Comparison of ENCODE assay signal across 25 cellular contexts in genomic region chr3:108051005-108051404, GRCh38. TPM values are rescaled to one million over a fixed set of nuclear protein-coding genes. Genes with fewer than 3 reads are reported as not detected.
DNase-seq lines count a peak whose midpoint lies in the region; ATAC-seq and TF ChIP-seq lines count a peak whose summit lies in the region.
"Had no signal": no experiment of that assay in that cellular context is flagged by ENCODE, and none has a peak within 500 bp of the region (broad histone marks: within the 10 kb centered on the region; RNA-seq: fewer than 3 reads in every experiment).

No MANE protein-coding gene starts in this region.

- intact Hi-C loops in CD4-positive, alpha-beta T cell (cut with DNase I, micrococcal nuclease) = loop anchor here (5.0 to 10.0 kb wide), 2 partner anchors 36 to 354 kb away; no protein-coding TSS in a partner anchor
- intact Hi-C loops in CD4-positive, alpha-beta memory T cell (cut with micrococcal nuclease) = loop anchor here (10.0 kb wide), 2 partner anchors 274 to 424 kb away; no protein-coding TSS in a partner anchor

- no peaks in the 10 kb centered on the region for H3K9me3 ChIP-seq in CD4-positive, alpha-beta T cell (ENCODE audit: control insufficient read depth, low read length)
- H3K9me3 ChIP-seq in adipocyte (ENCODE audit: control insufficient read depth, low read length) (no peaks in the 10 kb centered on the region), mesenchymal stem cell (ENCODE audit: control insufficient read depth, low read length) (no peaks in the 10 kb centered on the region)
- no peaks in the 10 kb centered on the region for H3K9me3 ChIP-seq in CD4-positive, alpha-beta memory T cell (ENCODE audit: control insufficient read depth in 1 of 2, low read length in 2 of 2)
- H3K9me3 ChIP-seq: A549, Peyer's patch, sigmoid colon had no signal

- CTCF ChIA-PET in CD4-positive, alpha-beta T cell (lab: Charles Lee) = no interaction called here
- CTCF ChIA-PET in CD4-positive, alpha-beta memory T cell (lab: Charles Lee; ENCODE audit: partially characterized antibody) = interaction anchor here (1.1 to 3.4 kb wide), 3 partner anchors 8 to 123 kb away, joined by 3 to 20 read pairs (median 3); no protein-coding TSS in a partner anchor

- no peak overlapping the region for H3K14ac ChIP-seq in mesenchymal stem cell (ENCODE audit: low read length in 2 of 2)

- POLR2A ChIA-PET in CD4-positive, alpha-beta T cell (lab: Charles Lee) = no interaction called here
- POLR2A ChIA-PET in CD4-positive, alpha-beta memory T cell (lab: Charles Lee; ENCODE audit: partially characterized antibody) = interaction anchor here (1.3 kb wide), 1 partner anchor 37 kb away, joined by 3 read pairs; no protein-coding TSS in a partner anchor

- no peak for ATAC-seq in CD4-positive, alpha-beta T cell (ENCODE audit: poor library complexity)
- ATAC-seq: A549; activated T-cell treated with anti-CD3 and anti-CD28 coated beads, Interleukin-2, amount 50 U/mL, for 4 hours had no signal

- H3K4me2 ChIP-seq in mesenchymal stem cell (ENCODE audit: low read length, poor library complexity, severe bottlenecking) = no peak overlapping the region
- H3K4me2 ChIP-seq: A549 had no signal

- H2BK5ac ChIP-seq in mesenchymal stem cell (ENCODE audit: low read depth, low read length, poor library complexity, severe bottlenecking) = no peak overlapping the region

- H2BK120ac ChIP-seq in mesenchymal stem cell (ENCODE audit: low read depth, low read length) = no peak overlapping the region

- H3K9me3 Mint-ChIP-seq in CD4-positive, alpha-beta T cell = no peaks in the 10 kb centered on the region
- H3K9me3 Mint-ChIP-seq in CD4-positive, alpha-beta memory T cell = no peaks in the 10 kb centered on the region
- H3K9me3 Mint-ChIP-seq: activated CD4-positive, alpha-beta T cell treated with anti-CD3 and anti-CD28 coated beads, Interleukin-2, amount 10 ng/mL, durations not matched to agents 24 days and 14 days; activated T-cell treated with anti-CD3 and anti-CD28 coated beads, Interleukin-2, amount 50 U/mL, for 4 hours; dendritic cell treated with granulocyte-macrophage colony-stimulating factor and Interleukin-4, amounts not matched to agents 40 ng/mL and 50 ng/mL, for 4 days; T-helper 2 cell treated with Interferon-gamma antibody and Interleukin-4, amounts not matched to agents 5 μg/mL and 100 μg/mL, for 36 hours; type B pancreatic cell had no signal

- no peak overlapping the region for H3K4me3 Mint-ChIP-seq in CD4-positive, alpha-beta T cell
- no peak overlapping the region for H3K4me3 Mint-ChIP-seq in CD4-positive, alpha-beta memory T cell
- H3K4me3 Mint-ChIP-seq: activated CD4-positive, alpha-beta T cell treated with anti-CD3 and anti-CD28 coated beads, Interleukin-2, amount 10 ng/mL, durations not matched to agents 24 days and 14 days; activated T-cell treated with anti-CD3 and anti-CD28 coated beads, Interleukin-2, amount 50 U/mL, for 4 hours; dendritic cell treated with granulocyte-macrophage colony-stimulating factor and Interleukin-4, amounts not matched to agents 40 ng/mL and 50 ng/mL, for 4 days; T-helper 2 cell treated with Interferon-gamma antibody and Interleukin-4, amounts not matched to agents 5 μg/mL and 100 μg/mL, for 36 hours; type B pancreatic cell had no signal

- H3K27me3 ChIP-seq in CD4-positive, alpha-beta T cell (ENCODE audit: control insufficient read depth, insufficient read depth, low read length) = no peaks in the 10 kb centered on the region
- no peaks in the 10 kb centered on the region for H3K27me3 ChIP-seq in adipocyte (replicated peaks; ENCODE audit: control insufficient read depth, insufficient read depth, low read length)
- no peaks in the 10 kb centered on the region for H3K27me3 ChIP-seq in mesenchymal stem cell (ENCODE audit: control insufficient read depth in 1 of 2, insufficient read depth in 1 of 2, low read length in 2 of 2)
- no peaks in the 10 kb centered on the region for H3K27me3 ChIP-seq in CD4-positive, alpha-beta memory T cell (ENCODE audit: insufficient read depth, low read length)
- H3K27me3 ChIP-seq: Peyer's patch, sigmoid colon had no signal

- no peak overlapping the region for H4K8ac ChIP-seq in mesenchymal stem cell (ENCODE audit: low read length)

- WGBS in mesenchymal stem cell = 46% methylated on average over 3 of the region's 3 CpGs

- H2AFZ ChIP-seq in mesenchymal stem cell (ENCODE audit: low read depth, low read length) = no peak overlapping the region
- H2AFZ ChIP-seq: GM23248 had no signal

- no peak overlapping the region for H3K18ac ChIP-seq in mesenchymal stem cell (ENCODE audit: low read depth in 1 of 2, low read length in 2 of 2)

- DNase-seq in CD4-positive, alpha-beta T cell = no peak
- peak; percentile 25 for DNase-seq in HT1080 (ENCODE audit: low read depth)
- DNase-seq in adipocyte (ENCODE audit: low read depth) = peak; percentile 45
- DNase-seq in mesenchymal stem cell = peak; percentile 45
- DNase-seq in RKO (ENCODE audit: low spot score) = no peak
- DNase-seq in NCI-H146 treated with DMSO at 0.1 percent for 48 hours (lab: John Stamatoyannopoulos, UW; ENCODE audit: unreplicated experiment) = no peak
- no peak for DNase-seq in CD4-positive, alpha-beta memory T cell
- no peak for DNase-seq in NCI-H69 (lab: John Stamatoyannopoulos, UW)
- DNase-seq: activated CD4-positive, alpha-beta T cell treated with anti-CD3 and anti-CD28 coated beads, Interleukin-2, amount 10 ng/mL, durations not matched to agents 24 days and 14 days; activated T-cell treated with anti-CD3 and anti-CD28 coated beads, Interleukin-2, amount 50 U/mL, for 4 hours; Calu3; GM23248; KG1; kidney; NCI-H1417 treated with DMSO at 0.1 percent for 48 hours; NCI-H510A; Peyer's patch; sigmoid colon; stimulated activated CD8-positive, alpha-beta memory T cell treated with anti-CD3 and anti-CD28 coated beads, Interleukin-4, amount 100 ng/mL, for 48 hours had no signal

- H3K79me1 ChIP-seq in mesenchymal stem cell (replicated peaks; ENCODE audit: low read length, poor library complexity, severe bottlenecking) = peaks cover 3% of the 10 kb centered on the region

- peaks cover 95% of the 10 kb centered on the region for H3K36me3 Mint-ChIP-seq in CD4-positive, alpha-beta T cell (ENCODE audit: low read depth)
- peaks cover 53 to 70% of the 10 kb centered on the region in 2 donors for H3K36me3 Mint-ChIP-seq in CD4-positive, alpha-beta memory T cell

- H3K27ac Mint-ChIP-seq in CD4-positive, alpha-beta T cell = peak overlapping the region; percentile 49
- H3K27ac Mint-ChIP-seq in CD4-positive, alpha-beta memory T cell = peak overlapping the region in 2 of 7 donors; percentile 31 to 47
- H3K27ac Mint-ChIP-seq: activated CD4-positive, alpha-beta T cell treated with anti-CD3 and anti-CD28 coated beads, Interleukin-2, amount 10 ng/mL, durations not matched to agents 24 days and 14 days; dendritic cell treated with granulocyte-macrophage colony-stimulating factor and Interleukin-4, amounts not matched to agents 40 ng/mL and 50 ng/mL, for 4 days; progenitor cell of endocrine pancreas; T-helper 2 cell treated with Interferon-gamma antibody and Interleukin-4, amounts not matched to agents 5 μg/mL and 100 μg/mL, for 36 hours; type B pancreatic cell had no signal

- H2BK15ac ChIP-seq in mesenchymal stem cell (ENCODE audit: low read depth, poor library complexity, severe bottlenecking) = no peak overlapping the region

- H2AK5ac ChIP-seq in mesenchymal stem cell (ENCODE audit: low read length, severe bottlenecking) = no peak overlapping the region

- H3K4me1 Mint-ChIP-seq in CD4-positive, alpha-beta T cell (ENCODE audit: low read depth) = peaks cover 58% of the 10 kb centered on the region
- peaks cover 31 to 42% (median 36%) of the 10 kb centered on the region in 4 donors for H3K4me1 Mint-ChIP-seq in CD4-positive, alpha-beta memory T cell

- H3K36me3 ChIP-seq in adipocyte (ENCODE audit: control insufficient read depth, insufficient read depth, low read length, severe bottlenecking) = peaks cover 11% of the 10 kb centered on the region
- peaks cover 4 to 81% of the 10 kb centered on the region in 2 experiments for H3K36me3 ChIP-seq in mesenchymal stem cell (ENCODE audit: control insufficient read depth in 1 of 2, insufficient read depth in 2 of 2, low read depth in 1 of 2, low read length in 2 of 2)
- H3K36me3 ChIP-seq in CD4-positive, alpha-beta memory T cell (ENCODE audit: insufficient read depth, low read length) = peaks cover 41% of the 10 kb centered on the region

- H3K4me3 ChIP-seq in adipocyte (ENCODE audit: low read length) (no peak overlapping the region), mesenchymal stem cell (ENCODE audit: insufficient read depth in 1 of 2, low read depth in 1 of 2, low read length in 2 of 2) (no peak overlapping the region)
- no peak overlapping the region for H3K4me3 ChIP-seq in CD4-positive, alpha-beta memory T cell (ENCODE audit: low read length in 2 of 2)
- H3K4me3 ChIP-seq: A549, GM23248, lung, Peyer's patch, sigmoid colon had no signal

- H3K4ac ChIP-seq in mesenchymal stem cell (ENCODE audit: low read depth in 1 of 2, low read length in 2 of 2) = no peak overlapping the region

- no peaks in the 10 kb centered on the region for H3K27me3 Mint-ChIP-seq in CD4-positive, alpha-beta T cell
- H3K27me3 Mint-ChIP-seq in CD4-positive, alpha-beta memory T cell = no peaks in the 10 kb centered on the region
- H3K27me3 Mint-ChIP-seq: activated CD4-positive, alpha-beta T cell treated with anti-CD3 and anti-CD28 coated beads, Interleukin-2, amount 10 ng/mL, durations not matched to agents 24 days and 14 days; dendritic cell treated with granulocyte-macrophage colony-stimulating factor and Interleukin-4, amounts not matched to agents 40 ng/mL and 50 ng/mL, for 4 days; progenitor cell of endocrine pancreas; type B pancreatic cell had no signal

- H3K9ac ChIP-seq in adipocyte (ENCODE audit: low read length) (no peak overlapping the region), mesenchymal stem cell (ENCODE audit: low read length) (no peak overlapping the region)
- H3K9ac ChIP-seq: GM23248 had no signal

- H3K23ac ChIP-seq in mesenchymal stem cell (ENCODE audit: low read length in 2 of 2) = no peak overlapping the region

- H3K4me1 ChIP-seq in adipocyte (ENCODE audit: control insufficient read depth, insufficient read depth, low read length) (no peaks in the 10 kb centered on the region), mesenchymal stem cell (ENCODE audit: control insufficient read depth, insufficient read depth, low read depth, low read length) (no peaks in the 10 kb centered on the region)
- peaks cover 22% of the 10 kb centered on the region for H3K4me1 ChIP-seq in CD4-positive, alpha-beta memory T cell (ENCODE audit: insufficient read depth, low read length)
- H3K4me1 ChIP-seq: A549, Peyer's patch had no signal

- H4K91ac ChIP-seq in mesenchymal stem cell (ENCODE audit: low read length) = no peak overlapping the region

- no peak overlapping the region for H3K27ac ChIP-seq in CD4-positive, alpha-beta T cell (ENCODE audit: low read depth, low read length)
- H3K27ac ChIP-seq in mesenchymal stem cell (ENCODE audit: low read length, poor library complexity, severe bottlenecking) = no peak overlapping the region
- H3K27ac ChIP-seq in CD4-positive, alpha-beta memory T cell (ENCODE audit: low read depth, low read length) = no peak overlapping the region
- H3K27ac ChIP-seq: A549, GM23248, Peyer's patch, sigmoid colon had no signal

- no peak for TF ChIP-seq CTCF in CD4-positive, alpha-beta T cell (IDR thresholded peaks at IDR 0.05)

- no peak overlapping the region for H2BK12ac ChIP-seq in mesenchymal stem cell (ENCODE audit: low read length in 2 of 2)

RNA-seq across cellular contexts. Expression of gene CD47, which starts 39.8 kb away (rescaled TPM):
- total RNA-seq in CD4-positive, alpha-beta T cell = 100 to 1,000 TPM; 166 to 170 TPM
- total RNA-seq in HT1080 (2014; rRNA removed; shearing (Covaris generic)) = 43.7 and 62.0 TPM in 2 replicates
- polyA plus RNA-seq in HT1080 (2015; cell fraction: cytosol; rRNA removed) = 58.4 and 73.7 TPM in 2 replicates
- polyA plus RNA-seq in HT1080 (2015; cell fraction: nucleus; rRNA removed) = 85.5 and 86.4 TPM in 2 replicates
- polyA plus RNA-seq in mesenchymal stem cell (2013, experiment 1 of 2) = 52.7 TPM
- 59.2 TPM for polyA plus RNA-seq in mesenchymal stem cell (2013, experiment 2 of 2)
- 100 to 1,000 TPM; 224 to 226 TPM for total RNA-seq in CD4-positive, alpha-beta memory T cell
- 100 to 1,000 TPM; 281 to 288 TPM for polyA plus RNA-seq in CD4-positive, alpha-beta memory T cell

Comparison
In these comparisons a context has a peak if more than half of its experiments do, and no peak if none do; other contexts are left out.
1. DNase-seq: peak in HT1080 (single experiment), adipocyte (single experiment) and mesenchymal stem cell (single experiment); none in CD4-positive, alpha-beta T cell (0 of 10), RKO (single experiment), NCI-H146 treated with DMSO at 0.1 percent for 48 hours (single experiment), CD4-positive, alpha-beta memory T cell (0 of 5) and NCI-H69 (single experiment).